ENCODE assay signal across 17 cellular contexts in genomic region chr1:200037501-200037900, GRCh38. TPM values are rescaled to one million over a fixed set of nuclear protein-coding genes. Genes with fewer than 3 reads are reported as not detected.
"Had no signal": no experiment of that assay in that cellular context is flagged by ENCODE, and none has a peak within 500 bp of the region (broad histone marks: within the 10 kb centered on the region; RNA-seq: fewer than 3 reads in every experiment).

No MANE protein-coding gene starts in this region.

- H3K36me3 Mint-ChIP-seq: WTC11 had no signal

- H3K9me3 Mint-ChIP-seq: activated T-helper 1 cell treated with anti-CD3 and anti-CD28 coated beads, Interleukin-12 subunit alpha, Interleukin-12 subunit beta, Interleukin-2, Interleukin-4 antibody, amounts not matched to agents 30 ng/mL and 10 ng/mL and 1 ng/mL, durations not matched to agents 14 hours and 24 hours and 36 hours; dendritic cell treated with granulocyte-macrophage colony-stimulating factor and Interleukin-4, amounts not matched to agents 40 ng/mL and 50 ng/mL, for 4 days; effector memory CD8-positive, alpha-beta T cell; WTC11 had no signal

- H3K27ac Mint-ChIP-seq: activated CD8-positive, alpha-beta T cell treated with anti-CD3 and anti-CD28 coated beads, Interleukin-2, amount 10 ng/mL, durations not matched to agents 7 days and 5 days; activated T-helper 1 cell treated with anti-CD3 and anti-CD28 coated beads, Interleukin-12 subunit alpha, Interleukin-12 subunit beta, Interleukin-2, Interleukin-4 antibody, amounts not matched to agents 30 ng/mL and 10 ng/mL and 1 ng/mL, durations not matched to agents 14 hours and 24 hours and 36 hours; dendritic cell treated with granulocyte-macrophage colony-stimulating factor and Interleukin-4, amounts not matched to agents 40 ng/mL and 50 ng/mL, for 4 days; effector memory CD8-positive, alpha-beta T cell had no signal

- H3K9me3 ChIP-seq: adrenal gland, gastroesophageal sphincter, thyroid gland had no signal

- H3K4me3 Mint-ChIP-seq: activated CD8-positive, alpha-beta T cell treated with anti-CD3 and anti-CD28 coated beads, Interleukin-2, amount 10 ng/mL, durations not matched to agents 7 days and 5 days; activated T-helper 1 cell treated with anti-CD3 and anti-CD28 coated beads, Interleukin-12 subunit alpha, Interleukin-12 subunit beta, Interleukin-2, Interleukin-4 antibody, amounts not matched to agents 30 ng/mL and 10 ng/mL and 1 ng/mL, durations not matched to agents 14 hours and 24 hours and 36 hours; dendritic cell treated with granulocyte-macrophage colony-stimulating factor and Interleukin-4, amounts not matched to agents 40 ng/mL and 50 ng/mL, for 4 days; WTC11 had no signal

- H3K27ac ChIP-seq: adrenal gland, epithelial cell of prostate, gastroesophageal sphincter, skin epidermis, thyroid gland had no signal

- DNase-seq: activated CD4-positive, alpha-beta T cell treated with anti-CD3 and anti-CD28 coated beads for 48 hours; activated CD8-positive, alpha-beta memory T cell treated with anti-CD3 and anti-CD28 coated beads, Interleukin-2, amount 50 U/mL, for 48 hours; activated CD8-positive, alpha-beta T cell treated with anti-CD3 and anti-CD28 coated beads, Interleukin-2, amount 10 ng/mL, durations not matched to agents 7 days and 5 days; activated naive CD4-positive, alpha-beta T cell treated with Interleukin-2 at 50 U/mL for 16 hours; adrenal gland; effector memory CD8-positive, alpha-beta T cell; left cardiac atrium; T-helper 1 cell; thyroid gland had no signal

- ATAC-seq: activated CD8-positive, alpha-beta T cell treated with anti-CD3 and anti-CD28 coated beads, Interleukin-2, amount 10 ng/mL, durations not matched to agents 7 days and 5 days; effector memory CD8-positive, alpha-beta T cell; gastroesophageal sphincter; left cardiac atrium had no signal

- H3K4me3 ChIP-seq: adrenal gland, gastroesophageal sphincter, lung, skin epidermis, thyroid gland had no signal

- H3K36me3 ChIP-seq: adrenal gland, gastroesophageal sphincter, thyroid gland had no signal

RNA-seq across cellular contexts. Expression of gene NR5A2, which starts 10.0 kb away (rescaled TPM):
- total RNA-seq: activated CD8-positive, alpha-beta T cell treated with anti-CD3 and anti-CD28 coated beads, Interleukin-2, amount 10 ng/mL, durations not matched to agents 7 days and 5 days had no signal
- polyA plus RNA-seq: neural cell had no signal
